11 cellular contexts compared by ENCODE assay signal in the genomic region with DNA sequence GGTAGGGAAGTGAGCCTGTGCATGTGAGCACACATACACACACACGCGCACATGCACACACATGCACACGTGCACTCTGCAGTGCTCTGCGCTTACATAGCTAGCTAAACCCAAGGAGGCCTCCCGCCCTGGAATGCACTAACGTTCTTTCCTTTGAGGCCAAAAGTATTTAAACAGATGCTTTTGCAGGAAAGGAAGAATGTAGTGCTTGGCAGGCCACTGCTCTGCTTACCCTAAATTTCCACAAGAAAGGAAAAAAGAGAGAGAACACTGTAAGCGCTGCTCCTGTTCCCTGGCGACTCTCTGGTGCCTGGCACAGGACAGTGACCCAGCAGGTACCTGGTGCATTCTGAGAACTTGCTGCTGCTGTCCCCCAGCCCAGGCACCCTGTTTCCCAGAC. TPM values are rescaled to one million over a fixed set of nuclear protein-coding genes. Genes with fewer than 3 reads are reported as not detected.
DNase-seq lines count a peak whose midpoint lies in the region; ATAC-seq and TF ChIP-seq lines count a peak whose summit lies in the region.
"Had no signal": no experiment of that assay in that cellular context is flagged by ENCODE, and none has a peak within 500 bp of the region (broad histone marks: within the 10 kb centered on the region; RNA-seq: fewer than 3 reads in every experiment).

No MANE protein-coding gene starts in this region.

- 55 to 76% methylated on average over 6 to 8 of the region's 8 CpGs for WGBS in thyroid gland, 2 donors

- DNase-seq in AG04450 (ENCODE audit: low read depth, low spot score) (peak; percentile 87), WTC11 (ENCODE audit: low spot score) (no peak), foreskin fibroblast (peak; percentile 67 to 82), osteocyte (ENCODE audit: extremely low spot score, unreplicated experiment) (no peak), thyroid gland (no peak), DMS79 treated with DMSO at 0.1 percent for 48 hours (lab: John Stamatoyannopoulos, UW) (no peak), colonic mucosa (no peak)
- DNase-seq: AML-193; central memory CD4-positive, alpha-beta T cell; stimulated activated CD4-positive, alpha-beta T cell treated with anti-CD3 and anti-CD28 coated beads, Interleukin-15, amount 100 ng/mL, for 24 hours had no signal

- intact Hi-C loops in thyroid gland (cut with DNase I) (no loop called here), colonic mucosa (cut with DNase I) (no loop called here)

- peak overlapping the region; percentile 97 for H3K27ac ChIP-seq in AG04450 (ENCODE audit: low read depth, low read length)
- H3K27ac ChIP-seq in thyroid gland = no peak overlapping the region
- no peak overlapping the region for H3K27ac ChIP-seq in colonic mucosa

- peaks cover 9% of the 10 kb centered on the region; the same call in 1 of the 2 replicates for H3K36me3 Mint-ChIP-seq in WTC11
- H3K36me3 Mint-ChIP-seq in osteocyte (ENCODE audit: unreplicated experiment) = peaks cover 9% of the 10 kb centered on the region

- no peak overlapping the region for H3K9ac ChIP-seq in colonic mucosa (ENCODE audit: low read depth in 2 of 2, low read length in 2 of 2)

- H3K4me1 ChIP-seq in thyroid gland (peaks cover 3 to 15% of the 10 kb centered on the region in 2 donors), colonic mucosa (no peaks in the 10 kb centered on the region)

- CTCF ChIA-PET in AG04450 (lab: Charles Lee) (interaction anchor here (1.0 to 3.3 kb wide), 4 partner anchors 67 to 119 kb away, joined by 3 to 13 read pairs (median 4); no protein-coding TSS in a partner anchor), WTC11 (lab: Charles Lee) (interaction anchor here (0.6 to 3.3 kb wide), 6 partner anchors 9 to 148 kb away, joined by 3 to 16 read pairs (median 5); no protein-coding TSS in a partner anchor)

- 0 out of 2 replicates have a peak overlapping the region, but pooled peaks have one; percentile 9 for H3K4me3 Mint-ChIP-seq in WTC11
- no peak overlapping the region for H3K4me3 Mint-ChIP-seq in osteocyte (ENCODE audit: unreplicated experiment)

- H3K27me3 ChIP-seq in AG04450 (ENCODE audit: control insufficient read depth, insufficient read depth, low read length) (no peaks in the 10 kb centered on the region), thyroid gland (no peaks in the 10 kb centered on the region), colonic mucosa (no peaks in the 10 kb centered on the region)

- POLR2A ChIA-PET in AG04450 (lab: Yijun Ruan, JAX) = interaction anchor here (0.8 to 1.3 kb wide), 5 partner anchors 9 to 107 kb away, joined by 3 to 9 read pairs (median 4); partner anchors contain the start of gene VEZF1
- POLR2A ChIA-PET in WTC11 (lab: Charles Lee) = no interaction called here

- H3K27ac Mint-ChIP-seq in WTC11 = peak overlapping the region; percentile 71; the same call in 1 of the 2 replicates
- H3K27ac Mint-ChIP-seq in osteocyte (ENCODE audit: unreplicated experiment) = peak overlapping the region; percentile 67

- H3K9me3 ChIP-seq in AG04450 (ENCODE audit: control insufficient read depth, insufficient read depth, low read length) (no peaks in the 10 kb centered on the region), thyroid gland (no peaks in the 10 kb centered on the region), colonic mucosa (no peaks in the 10 kb centered on the region)

- no peak overlapping the region for H3K4me3 ChIP-seq in AG04450 (ENCODE audit: low read depth, low read length)
- no peak overlapping the region for H3K4me3 ChIP-seq in foreskin fibroblast (ENCODE audit: low read depth in 1 of 2, low read length in 2 of 2)
- H3K4me3 ChIP-seq in thyroid gland (replicated peaks in 1 of 3) = no peak overlapping the region
- no peak overlapping the region for H3K4me3 ChIP-seq in colonic mucosa

- H3K9me3 Mint-ChIP-seq in WTC11 (peaks cover 7% of the 10 kb centered on the region; the same call in 1 of the 2 replicates), osteocyte (ENCODE audit: unreplicated experiment) (no peaks in the 10 kb centered on the region)

- TF ChIP-seq CTCF in AG04450 (IDR thresholded peaks at IDR 0.05; ENCODE audit: low read depth, low read length) (no peak), WTC11 (IDR thresholded peaks at IDR 0.05) (no peak), foreskin fibroblast (IDR thresholded peaks at IDR 0.05; ENCODE audit: low read depth, low read length) (no peak), osteocyte (IDR thresholded peaks at IDR 0.05) (no peak), thyroid gland (IDR thresholded peaks at IDR 0.05) (no peak), colonic mucosa (IDR thresholded peaks at IDR 0.05) (no peak)

- H3K36me3 ChIP-seq in thyroid gland (peaks cover 0 to 9% of the 10 kb centered on the region in 2 donors), colonic mucosa (no peaks in the 10 kb centered on the region)

- ATAC-seq in WTC11 (peak; percentile 41), GM19463 (IDR thresholded peaks at IDR 0.05; ENCODE audit: unreplicated experiment) (no peak)

- H3K4me1 Mint-ChIP-seq in WTC11 (peaks cover 58% of the 10 kb centered on the region), osteocyte (ENCODE audit: unreplicated experiment) (peaks cover 60% of the 10 kb centered on the region)

- peaks cover 6% of the 10 kb centered on the region; the same call in 1 of the 2 replicates for H3K27me3 Mint-ChIP-seq in WTC11 (ENCODE audit: low read depth)
- no peaks in the 10 kb centered on the region for H3K27me3 Mint-ChIP-seq in osteocyte (ENCODE audit: unreplicated experiment)

- TF ChIP-seq POLR2A in thyroid gland (IDR thresholded peaks at IDR 0.05) = no peak

TF ChIP-seq in WTC11, 78 proteins besides CTCF, POLR2A, EP300 and RAD21 (continues in another document):
- TF ChIP-seq, protein P1, sequence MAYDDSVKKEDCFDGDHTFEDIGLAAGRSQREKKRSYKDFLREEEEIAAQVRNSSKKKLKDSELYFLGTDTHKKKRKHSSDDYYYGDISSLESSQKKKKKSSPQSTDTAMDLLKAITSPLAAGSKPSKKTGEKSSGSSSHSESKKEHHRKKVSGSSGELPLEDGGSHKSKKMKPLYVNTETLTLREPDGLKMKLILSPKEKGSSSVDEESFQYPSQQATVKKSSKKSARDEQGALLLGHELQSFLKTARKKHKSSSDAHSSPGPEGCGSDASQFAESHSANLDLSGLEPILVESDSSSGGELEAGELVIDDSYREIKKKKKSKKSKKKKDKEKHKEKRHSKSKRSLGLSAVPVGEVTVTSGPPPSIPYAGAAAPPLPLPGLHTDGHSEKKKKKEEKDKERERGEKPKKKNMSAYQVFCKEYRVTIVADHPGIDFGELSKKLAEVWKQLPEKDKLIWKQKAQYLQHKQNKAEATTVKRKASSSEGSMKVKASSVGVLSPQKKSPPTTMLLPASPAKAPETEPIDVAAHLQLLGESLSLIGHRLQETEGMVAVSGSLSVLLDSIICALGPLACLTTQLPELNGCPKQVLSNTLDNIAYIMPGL (CRISPR knock-in tag; IDR thresholded peaks at IDR 0.05) = no peak
- TF ChIP-seq PRRX2 (CRISPR knock-in tag; IDR thresholded peaks at IDR 0.05) (no peak), MAX (CRISPR knock-in tag; IDR thresholded peaks at IDR 0.05) (no peak)
- TF ChIP-seq, protein P2, sequence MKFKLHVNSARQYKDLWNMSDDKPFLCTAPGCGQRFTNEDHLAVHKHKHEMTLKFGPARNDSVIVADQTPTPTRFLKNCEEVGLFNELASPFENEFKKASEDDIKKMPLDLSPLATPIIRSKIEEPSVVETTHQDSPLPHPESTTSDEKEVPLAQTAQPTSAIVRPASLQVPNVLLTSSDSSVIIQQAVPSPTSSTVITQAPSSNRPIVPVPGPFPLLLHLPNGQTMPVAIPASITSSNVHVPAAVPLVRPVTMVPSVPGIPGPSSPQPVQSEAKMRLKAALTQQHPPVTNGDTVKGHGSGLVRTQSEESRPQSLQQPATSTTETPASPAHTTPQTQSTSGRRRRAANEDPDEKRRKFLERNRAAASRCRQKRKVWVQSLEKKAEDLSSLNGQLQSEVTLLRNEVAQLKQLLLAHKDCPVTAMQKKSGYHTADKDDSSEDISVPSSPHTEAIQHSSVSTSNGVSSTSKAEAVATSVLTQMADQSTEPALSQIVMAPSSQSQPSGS (CRISPR knock-in tag; IDR thresholded peaks at IDR 0.05; ENCODE audit: borderline replicate concordance, low read depth) = no peak
- TF ChIP-seq, protein P3, sequence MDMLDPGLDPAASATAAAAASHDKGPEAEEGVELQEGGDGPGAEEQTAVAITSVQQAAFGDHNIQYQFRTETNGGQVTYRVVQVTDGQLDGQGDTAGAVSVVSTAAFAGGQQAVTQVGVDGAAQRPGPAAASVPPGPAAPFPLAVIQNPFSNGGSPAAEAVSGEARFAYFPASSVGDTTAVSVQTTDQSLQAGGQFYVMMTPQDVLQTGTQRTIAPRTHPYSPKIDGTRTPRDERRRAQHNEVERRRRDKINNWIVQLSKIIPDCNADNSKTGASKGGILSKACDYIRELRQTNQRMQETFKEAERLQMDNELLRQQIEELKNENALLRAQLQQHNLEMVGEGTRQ (CRISPR knock-in tag; IDR thresholded peaks at IDR 0.05) = no peak
- TF ChIP-seq, protein P4, sequence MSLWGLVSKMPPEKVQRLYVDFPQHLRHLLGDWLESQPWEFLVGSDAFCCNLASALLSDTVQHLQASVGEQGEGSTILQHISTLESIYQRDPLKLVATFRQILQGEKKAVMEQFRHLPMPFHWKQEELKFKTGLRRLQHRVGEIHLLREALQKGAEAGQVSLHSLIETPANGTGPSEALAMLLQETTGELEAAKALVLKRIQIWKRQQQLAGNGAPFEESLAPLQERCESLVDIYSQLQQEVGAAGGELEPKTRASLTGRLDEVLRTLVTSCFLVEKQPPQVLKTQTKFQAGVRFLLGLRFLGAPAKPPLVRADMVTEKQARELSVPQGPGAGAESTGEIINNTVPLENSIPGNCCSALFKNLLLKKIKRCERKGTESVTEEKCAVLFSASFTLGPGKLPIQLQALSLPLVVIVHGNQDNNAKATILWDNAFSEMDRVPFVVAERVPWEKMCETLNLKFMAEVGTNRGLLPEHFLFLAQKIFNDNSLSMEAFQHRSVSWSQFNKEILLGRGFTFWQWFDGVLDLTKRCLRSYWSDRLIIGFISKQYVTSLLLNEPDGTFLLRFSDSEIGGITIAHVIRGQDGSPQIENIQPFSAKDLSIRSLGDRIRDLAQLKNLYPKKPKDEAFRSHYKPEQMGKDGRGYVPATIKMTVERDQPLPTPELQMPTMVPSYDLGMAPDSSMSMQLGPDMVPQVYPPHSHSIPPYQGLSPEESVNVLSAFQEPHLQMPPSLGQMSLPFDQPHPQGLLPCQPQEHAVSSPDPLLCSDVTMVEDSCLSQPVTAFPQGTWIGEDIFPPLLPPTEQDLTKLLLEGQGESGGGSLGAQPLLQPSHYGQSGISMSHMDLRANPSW (CRISPR knock-in tag; conservative IDR thresholded peaks at IDR 0.05; ENCODE audit: low read depth) = no peak

RNA-seq across cellular contexts. Expression of gene MRPS23, which starts 31.3 kb away (rescaled TPM):
- polyA plus RNA-seq in AG04450 (2011; rRNA removed) = 27.5 and 34.1 TPM in 2 replicates
- polyA minus RNA-seq in AG04450 (2011; rRNA and poly(A)+ RNA removed) = 13.6 and 26.1 TPM in 2 replicates
- total RNA-seq in WTC11 (2021) (57.9 to 65.3 TPM (median 58.1 TPM) in 3 replicates), osteocyte (28.3 and 35.0 TPM in 2 replicates), thyroid gland (10 to 100 TPM; 23.6 to 44.3 (median 34.8) TPM), colonic mucosa (10 to 100 TPM; 19.3 to 43.6 TPM)

Comparison
In these comparisons a context has a peak if more than half of its experiments do, and no peak if none do; other contexts are left out.
1. DNase-seq: peak in AG04450 (single experiment) and foreskin fibroblast (2 of 2); none in WTC11 (single experiment), osteocyte (single experiment), thyroid gland (0 of 2), DMS79 treated with DMSO at 0.1 percent for 48 hours (single experiment) and colonic mucosa (single experiment).